ENCODE assay signal across 8 cellular contexts in the genomic region with DNA sequence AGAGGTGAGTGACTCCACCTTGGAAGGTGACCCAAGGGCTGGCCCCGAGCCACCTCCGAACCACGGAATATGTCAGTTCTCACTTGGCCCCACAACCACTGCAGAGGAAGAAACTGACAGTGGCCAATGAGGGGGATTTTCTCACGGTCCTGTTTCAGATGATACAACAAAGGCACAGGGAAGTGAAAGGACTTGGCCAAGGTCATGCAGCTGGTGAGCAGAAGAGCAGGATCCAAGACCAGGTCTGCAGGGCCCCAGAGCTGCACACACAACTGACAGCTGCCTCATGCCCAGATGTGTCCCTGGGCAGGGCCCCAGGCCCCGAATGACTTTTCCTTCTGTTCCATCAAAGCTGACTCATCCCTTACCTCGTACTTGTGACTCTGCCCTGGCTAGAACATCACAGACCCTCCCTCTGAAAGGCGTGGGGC. TPM values are rescaled to one million over a fixed set of nuclear protein-coding genes. Genes with fewer than 3 reads are reported as not detected.
DNase-seq lines count a peak whose midpoint lies in the region; ATAC-seq and TF ChIP-seq lines count a peak whose summit lies in the region.

No MANE protein-coding gene starts in this region.

- no peak for TF ChIP-seq POLR2A in suprapubic skin (IDR thresholded peaks at IDR 0.05)

- no TSS peak for BruUV-seq in MCF 10A (replicated peaks; lab: Mats Ljungman, UMichigan)
- no TSS peak for BruUV-seq in A673 (replicated peaks; lab: Mats Ljungman, UMichigan)

- no peaks in the 10 kb centered on the region for H3K27me3 Mint-ChIP-seq in activated naive CD4-positive, alpha-beta T cell treated with anti-CD3 and anti-CD28 coated beads for 36 hours (ENCODE audit: low read depth)
- no peaks in the 10 kb centered on the region for H3K27me3 Mint-ChIP-seq in MCF 10A (ENCODE audit: insufficient read depth, unreplicated experiment)

- no peak overlapping the region for H3K4me3 Mint-ChIP-seq in activated naive CD4-positive, alpha-beta T cell treated with anti-CD3 and anti-CD28 coated beads for 36 hours
- H3K4me3 Mint-ChIP-seq in MCF 10A (ENCODE audit: unreplicated experiment): no peak overlapping the region

- peaks cover 56% of the 10 kb centered on the region for H3K36me3 ChIP-seq in suprapubic skin
- peaks cover 56% of the 10 kb centered on the region for H3K36me3 ChIP-seq in A673 (ENCODE audit: insufficient read depth, low read length, poor library complexity, severe bottlenecking)

- POLR2A ChIA-PET in MCF 10A (lab: Yijun Ruan, JAX): interaction anchor here (0.7 to 3.9 kb wide), 8 partner anchors 20 to 200 kb away, joined by 3 to 48 read pairs (median 6); a partner anchor contains a TSS
- POLR2A ChIA-PET in A673 (lab: Charles Lee; ENCODE audit: low non-redundant PET): interaction anchor here (0.6 kb wide), 1 partner anchor 1166 kb away, joined by 3 read pairs; no protein-coding TSS in a partner anchor

- peak overlapping the region; percentile 59 for H3K27ac Mint-ChIP-seq in activated naive CD4-positive, alpha-beta T cell treated with anti-CD3 and anti-CD28 coated beads for 36 hours
- H3K27ac Mint-ChIP-seq in MCF 10A (ENCODE audit: low read depth, unreplicated experiment): peak overlapping the region; percentile 82

- H3K4me3 ChIP-seq in suprapubic skin: no peak overlapping the region
- no peak overlapping the region for H3K4me3 ChIP-seq in A673 (ENCODE audit: low read depth, low read length, poor library complexity, severe bottlenecking)

- no peak for TF ChIP-seq CTCF in MCF 10A (IDR thresholded peaks at IDR 0.05; ENCODE audit: unreplicated experiment)
- no peak for TF ChIP-seq CTCF in suprapubic skin (IDR thresholded peaks at IDR 0.05)
- no peak for TF ChIP-seq CTCF in A673 (conservative IDR thresholded peaks at IDR 0.05; ENCODE audit: low read depth, low read length)

- H3K4me1 Mint-ChIP-seq in activated naive CD4-positive, alpha-beta T cell treated with anti-CD3 and anti-CD28 coated beads for 36 hours (ENCODE audit: low read depth): peaks cover 35% of the 10 kb centered on the region
- H3K4me1 Mint-ChIP-seq in MCF 10A (ENCODE audit: insufficient read depth, unreplicated experiment): peaks cover 39% of the 10 kb centered on the region

- intact Hi-C loops in activated naive CD4-positive, alpha-beta T cell treated with anti-CD3 and anti-CD28 coated beads for 36 hours (cut with micrococcal nuclease): no loop called here
- intact Hi-C loops in MCF 10A (cut with micrococcal nuclease) (no loop called here), A673 (cut with micrococcal nuclease; ENCODE audit: unreplicated experiment) (no loop called here)

- H3K27me3 ChIP-seq in suprapubic skin (no peaks in the 10 kb centered on the region), A673 (replicated peaks; ENCODE audit: insufficient read depth, low read depth, low read length, poor library complexity) (no peaks in the 10 kb centered on the region)

- H3K36me3 Mint-ChIP-seq in activated naive CD4-positive, alpha-beta T cell treated with anti-CD3 and anti-CD28 coated beads for 36 hours (ENCODE audit: low read depth): peaks cover 15% of the 10 kb centered on the region
- H3K36me3 Mint-ChIP-seq in MCF 10A (ENCODE audit: insufficient read depth, unreplicated experiment): peaks cover 33% of the 10 kb centered on the region

- TF ChIP-seq EP300 in suprapubic skin (IDR thresholded peaks at IDR 0.05): no peak

- CTCF ChIA-PET in activated naive CD4-positive, alpha-beta T cell treated with anti-CD3 and anti-CD28 coated beads for 36 hours (lab: Charles Lee): interaction anchor here (1.1 to 5.2 kb wide), 3 partner anchors 18 to 71 kb away, joined by 3 to 37 read pairs (median 5); no protein-coding TSS in a partner anchor
- CTCF ChIA-PET in MCF 10A (lab: Yijun Ruan, JAX): interaction anchor here (0.6 to 9.6 kb wide), 9 partner anchors 17 to 199 kb away, joined by 3 to 118 read pairs (median 9); no protein-coding TSS in a partner anchor
- CTCF ChIA-PET in A673 (lab: Charles Lee): no interaction called here

- 42% methylated on average over 5 of the region's 7 CpGs for WGBS in suprapubic skin

- H3K27ac ChIP-seq in suprapubic skin (peak overlapping the region; percentile 87), A673 (ENCODE audit: low read depth, low read length, poor library complexity, severe bottlenecking) (no peak overlapping the region)

- H3K9me3 ChIP-seq in suprapubic skin (no peaks in the 10 kb centered on the region), A673 (ENCODE audit: low read depth, low read length, poor library complexity, severe bottlenecking) (no peaks in the 10 kb centered on the region)

- peak; percentile 52 for DNase-seq in activated naive CD4-positive, alpha-beta T cell treated with anti-CD3 and anti-CD28 coated beads for 36 hours
- no peak for DNase-seq in activated naive CD4-positive, alpha-beta T cell treated with Interleukin-2 at 50 U/mL for 16 hours
- DNase-seq in MCF 10A (ENCODE audit: unreplicated experiment): peak; percentile 57
- no peak for DNase-seq in suprapubic skin (ENCODE audit: low spot score in 2 of 2)
- no peak for DNase-seq in D341Med (ENCODE audit: low spot score)
- no peak for DNase-seq in A673 (ENCODE audit: low spot score)
- no peak for DNase-seq in cortex of kidney (lab: John Stamatoyannopoulos, UW)

- ATAC-seq in HG03103 (IDR thresholded peaks at IDR 0.05; ENCODE audit: low read depth, unreplicated experiment): peak; percentile 71

- peaks cover 38% of the 10 kb centered on the region for H3K4me1 ChIP-seq in suprapubic skin
- H3K4me1 ChIP-seq in A673 (ENCODE audit: insufficient read depth, low read length, poor library complexity, severe bottlenecking): peaks cover 19% of the 10 kb centered on the region

- no peaks in the 10 kb centered on the region for H3K9me3 Mint-ChIP-seq in activated naive CD4-positive, alpha-beta T cell treated with anti-CD3 and anti-CD28 coated beads for 36 hours
- no peaks in the 10 kb centered on the region for H3K9me3 Mint-ChIP-seq in MCF 10A (ENCODE audit: unreplicated experiment)

RNA-seq across cellular contexts. Expression of a gene that starts 25.8 kb away (rescaled TPM):
- 1 to 10 TPM; 1.9 to 2.1 TPM for total RNA-seq in activated naive CD4-positive, alpha-beta T cell treated with anti-CD3 and anti-CD28 coated beads for 36 hours
- total RNA-seq in MCF 10A (2022) (4.8 and 5.7 TPM in 2 replicates), suprapubic skin (10 to 100 TPM; 13.3 to 28.0 (median 19.2) TPM), A673 (2021) (6.2 and 8.4 TPM in 2 replicates)

RNA-seq across cellular contexts. Expression of a gene that starts 36.5 kb away (rescaled TPM):
- total RNA-seq in activated naive CD4-positive, alpha-beta T cell treated with anti-CD3 and anti-CD28 coated beads for 36 hours: 10 to 100 TPM; 39.6 to 40.6 TPM
- total RNA-seq in MCF 10A (2022) (44.0 and 47.4 TPM in 2 replicates), suprapubic skin (10 to 100 TPM; 29.0 to 69.5 (median 51.8) TPM), A673 (2021) (93.2 and 109 TPM in 2 replicates)

RNA-seq across cellular contexts. Expression of a gene that starts 43.1 kb away (rescaled TPM):
- 1 to 10 TPM; 2.3 to 2.7 TPM for total RNA-seq in activated naive CD4-positive, alpha-beta T cell treated with anti-CD3 and anti-CD28 coated beads for 36 hours
- total RNA-seq in MCF 10A (2022): 3.2 and 3.3 TPM in 2 replicates
- 10 to 100 TPM in 3 of 4 donors, 1 to 10 TPM in 1; 6.0 to 26.6 (median 16.0) TPM for total RNA-seq in suprapubic skin
- total RNA-seq in A673 (2021): 2.9 and 4.0 TPM in 2 replicates

RNA-seq across cellular contexts. Expression of a gene that starts 48.5 kb away (rescaled TPM):
- total RNA-seq in activated naive CD4-positive, alpha-beta T cell treated with anti-CD3 and anti-CD28 coated beads for 36 hours: 10 to 100 TPM; 33.5 to 36.5 TPM
- total RNA-seq in MCF 10A (2022) (42.3 and 49.8 TPM in 2 replicates), suprapubic skin (10 to 100 TPM; 19.2 to 22.6 (median 21.4) TPM), A673 (2021) (60.7 and 68.0 TPM in 2 replicates)

Comparison
In these comparisons a context has a peak if more than half of its experiments do, and no peak if none do; other contexts are left out.
1. DNase-seq: peak in activated naive CD4-positive, alpha-beta T cell treated with anti-CD3 and anti-CD28 coated beads for 36 hours (single experiment) and MCF 10A (single experiment); none in activated naive CD4-positive, alpha-beta T cell treated with Interleukin-2 at 50 U/mL for 16 hours (single experiment), suprapubic skin (0 of 2), D341Med (single experiment), A673 (single experiment) and cortex of kidney (single experiment).